Comparison of ENCODE assay signal across 2 cellular contexts in genomic region chr22:15563461-15563860, GRCh38. TPM values are rescaled to one million over a fixed set of nuclear protein-coding genes. Genes with fewer than 3 reads are reported as not detected.
"Had no signal": no experiment of that assay in that cellular context is flagged by ENCODE, and none has a peak within 500 bp of the region (broad histone marks: within the 10 kb centered on the region; RNA-seq: fewer than 3 reads in every experiment).

No MANE protein-coding gene starts in this region.

RNA-seq across cellular contexts. Expression of gene OR11H1, which starts 35.5 kb away (rescaled TPM):
- total RNA-seq: G401, GM12878 had no signal
- polyA plus RNA-seq: GM12878 had no signal
